ENCODE assay signal across 8 cellular contexts in genomic region chr11:62665630-62666258, GRCh38. TPM values are rescaled to one million over a fixed set of nuclear protein-coding genes. Genes with fewer than 3 reads are reported as not detected.
A peak's percentile ranks its signal among the peaks of the same experiment; 100 is the strongest.
DNase-seq lines count a peak whose midpoint lies in the region; ATAC-seq and TF ChIP-seq lines count a peak whose summit lies in the region.

No MANE protein-coding gene starts in this region.

- H3K27me3 ChIP-seq in CD8-positive, alpha-beta T cell (ENCODE audit: insufficient read depth, low read length): no peaks in the 10 kb centered on the region
- no peaks in the 10 kb centered on the region for H3K27me3 ChIP-seq in duodenal mucosa (ENCODE audit: control insufficient read depth in 1 of 2, insufficient read depth in 2 of 2, low read length in 2 of 2)
- H3K27me3 ChIP-seq in mesendoderm (ENCODE audit: insufficient read depth, low read length, poor library complexity): no peaks in the 10 kb centered on the region

- peaks cover 37% of the 10 kb centered on the region for H3K4me1 ChIP-seq in CD8-positive, alpha-beta T cell (ENCODE audit: insufficient read depth, low read length)
- H3K4me1 ChIP-seq in duodenal mucosa (ENCODE audit: control insufficient read depth in 1 of 2, insufficient read depth in 2 of 2, low read length in 2 of 2) (peaks cover 34 to 38% of the 10 kb centered on the region in 2 donors), mesendoderm (ENCODE audit: control insufficient read depth, low read depth, low read length) (no peaks in the 10 kb centered on the region)

- H2AK5ac ChIP-seq in mesendoderm (ENCODE audit: low read length): peak overlapping the region; percentile 20

- H3K27ac Mint-ChIP-seq in CD8-positive, alpha-beta T cell: peak overlapping the region; percentile 93

- peak; percentile 41 for ATAC-seq in CD8-positive, alpha-beta T cell
- ATAC-seq in GM21576 (IDR thresholded peaks at IDR 0.05; ENCODE audit: unreplicated experiment): peak; percentile 28

- H2BK5ac ChIP-seq in mesendoderm (ENCODE audit: low read length): peak overlapping the region; percentile 48

- peaks cover 33% of the 10 kb centered on the region for H3K79me2 ChIP-seq in mesendoderm (ENCODE audit: control insufficient read depth, insufficient read depth, low read length)

- H3K4me3 Mint-ChIP-seq in CD8-positive, alpha-beta T cell: peak overlapping the region; percentile 96

- POLR2A ChIA-PET in CD8-positive, alpha-beta T cell (lab: Charles Lee): interaction anchor here (0.6 to 5.7 kb wide), 40 partner anchors 8 to 216 kb away, joined by 3 to 116 read pairs (median 8); partner anchors contain the start of genes B3GAT3, BSCL2, EEF1G and EML3

- H3K9me3 Mint-ChIP-seq in CD8-positive, alpha-beta T cell: no peaks in the 10 kb centered on the region

- no peak overlapping the region for H4K5ac ChIP-seq in mesendoderm (ENCODE audit: low read length)

- H3K23ac ChIP-seq in mesendoderm (ENCODE audit: low read length): peak overlapping the region; percentile 54

- no peaks in the 10 kb centered on the region for H3K27me3 Mint-ChIP-seq in CD8-positive, alpha-beta T cell (ENCODE audit: low read depth)

- H3K4me2 ChIP-seq in mesendoderm (ENCODE audit: low read length): peak overlapping the region; percentile 69

- peak overlapping the region; percentile 94 for H3K18ac ChIP-seq in mesendoderm (ENCODE audit: low read length)

- peak overlapping the region; percentile 97 for H3K4me3 ChIP-seq in CD8-positive, alpha-beta T cell (ENCODE audit: low read depth, low read length)
- peak overlapping the region; percentile 97 for H3K4me3 ChIP-seq in LNCaP clone FGC (ENCODE audit: low read depth, low read length)
- H3K4me3 ChIP-seq in duodenal mucosa (ENCODE audit: low read depth in 1 of 2, low read length in 2 of 2): peak overlapping the region; percentile 81 to 95
- H3K4me3 ChIP-seq in mesendoderm (ENCODE audit: low read length): peak overlapping the region; percentile 80

- H3K27ac ChIP-seq in CD8-positive, alpha-beta T cell (ENCODE audit: low read depth, low read length): peak overlapping the region; percentile 81
- peak overlapping the region; percentile 76 for H3K27ac ChIP-seq in duodenal mucosa (ENCODE audit: low read depth, low read length)
- H3K27ac ChIP-seq in mesendoderm (ENCODE audit: low read depth, low read length): peak overlapping the region; percentile 73

- H3K4ac ChIP-seq in mesendoderm (ENCODE audit: low read depth, low read length): peak overlapping the region; percentile 95

- H3K36me3 ChIP-seq in CD8-positive, alpha-beta T cell (ENCODE audit: insufficient read depth, low read length): peaks cover 13% of the 10 kb centered on the region
- H3K36me3 ChIP-seq in duodenal mucosa (ENCODE audit: control insufficient read depth in 1 of 2, insufficient read depth in 2 of 2, low read length in 2 of 2) (peaks cover 4 to 10% of the 10 kb centered on the region in 2 donors), mesendoderm (ENCODE audit: control insufficient read depth, insufficient read depth, low read length) (peaks cover 4% of the 10 kb centered on the region)

- H4K8ac ChIP-seq in mesendoderm (ENCODE audit: low read depth, low read length): peak overlapping the region; percentile 42

- no peaks in the 10 kb centered on the region for H3K9me3 ChIP-seq in CD8-positive, alpha-beta T cell (ENCODE audit: low read length)
- no peaks in the 10 kb centered on the region for H3K9me3 ChIP-seq in duodenal mucosa (ENCODE audit: control insufficient read depth in 1 of 2, low read length in 2 of 2)

- intact Hi-C loops in CD8-positive, alpha-beta T cell (cut with DNase I, micrococcal nuclease): loop anchor here (1.0 to 5.0 kb wide), 14 partner anchors 12 to 215 kb away; partner anchors contain the start of genes GANAB (in 2 of the 2), INTS5 (in 2 of the 2), TUT1 (in 2 of the 2) and EEF1G (in 1 of the 2)

- H3K36me3 Mint-ChIP-seq in CD8-positive, alpha-beta T cell: peaks cover 41% of the 10 kb centered on the region

- no CpG with 5 or more reads among the region's 38 CpGs for WGBS in mesendoderm (ENCODE audit: extremely low coverage, insufficient coverage, low lambda C conversion rate)

- H2BK120ac ChIP-seq in mesendoderm (ENCODE audit: low read depth, low read length): peak overlapping the region; percentile 7

- H3K4me1 Mint-ChIP-seq in CD8-positive, alpha-beta T cell (ENCODE audit: low read depth): peaks cover 50% of the 10 kb centered on the region

- CTCF ChIA-PET in CD8-positive, alpha-beta T cell (lab: Charles Lee): interaction anchor here (0.6 to 3.3 kb wide), 14 partner anchors 8 to 241 kb away, joined by 3 to 24 read pairs (median 4); partner anchors contain the start of genes EML3, INTS5, MTA2 and TUT1

- peaks cover 15% of the 10 kb centered on the region for H3K79me1 ChIP-seq in mesendoderm (ENCODE audit: low read length)

- peak overlapping the region; percentile 80 to 82 for H3K9ac ChIP-seq in duodenal mucosa (ENCODE audit: low read depth in 1 of 2, low read length in 2 of 2)
- H3K9ac ChIP-seq in mesendoderm (ENCODE audit: low read length): peak overlapping the region; percentile 96

- no peak overlapping the region for H2BK15ac ChIP-seq in mesendoderm (replicated peaks; ENCODE audit: low read depth)

- peak overlapping the region; percentile 96 for H3K56ac ChIP-seq in mesendoderm (ENCODE audit: low read length)

- DNase-seq in CD8-positive, alpha-beta T cell: peak; percentile 36 to 82 (median 69)
- DNase-seq in LNCaP clone FGC (ENCODE audit: low read depth): no peak
- DNase-seq in activated CD4-positive, alpha-beta T cell treated with anti-CD3 and anti-CD28 coated beads, Interleukin-2, amount 50 U/mL, for 48 hours: peak; percentile 60 to 67
- peak; percentile 57 for DNase-seq in mesendoderm
- peak; percentile 46 for DNase-seq in stimulated activated CD8-positive, alpha-beta memory T cell treated with anti-CD3 and anti-CD28 coated beads, Interleukin-7, amount 100 ng/mL, for 24 hours (ENCODE audit: low read depth)
- no peak for DNase-seq in NCI-H128 (lab: John Stamatoyannopoulos, UW; ENCODE audit: unreplicated experiment)

- no peak for TF ChIP-seq CTCF in CD8-positive, alpha-beta T cell (IDR thresholded peaks at IDR 0.05)
- no peak for TF ChIP-seq CTCF in LNCaP clone FGC (IDR thresholded peaks at IDR 0.05; ENCODE audit: control insufficient read depth, extremely low read depth, insufficient read depth)

RNA-seq across cellular contexts. Expression of gene CSKMT, which starts 0.6 kb away (rescaled TPM):
- 10 to 100 TPM; 25.4 to 25.7 TPM for total RNA-seq in CD8-positive, alpha-beta T cell
- 27.5 TPM for polyA plus RNA-seq in mesendoderm (2013, experiment 1 of 2)
- 24.4 TPM for polyA plus RNA-seq in mesendoderm (2013, experiment 2 of 2)

RNA-seq across cellular contexts. Expression of gene C11orf98, which starts 0.7 kb away (rescaled TPM):
- total RNA-seq in CD8-positive, alpha-beta T cell: 10 to 100 TPM; 22.5 to 25.7 TPM
- polyA plus RNA-seq in mesendoderm (2013, experiment 1 of 2): 295 TPM
- polyA plus RNA-seq in mesendoderm (2013, experiment 2 of 2): 295 TPM

RNA-seq across cellular contexts. Expression of gene UQCC3, which starts 5.7 kb away (rescaled TPM):
- 1 to 10 TPM; 1.1 to 1.7 TPM for total RNA-seq in CD8-positive, alpha-beta T cell
- 22.0 TPM for polyA plus RNA-seq in mesendoderm (2013, experiment 1 of 2)
- 21.6 TPM for polyA plus RNA-seq in mesendoderm (2013, experiment 2 of 2)

RNA-seq across cellular contexts. Expression of gene LBHD1, which starts 6.3 kb away (rescaled TPM):
- 10 to 100 TPM; 14.5 to 14.6 TPM for total RNA-seq in CD8-positive, alpha-beta T cell
- polyA plus RNA-seq in mesendoderm (2013, experiment 1 of 2): 2.7 TPM
- 2.5 TPM for polyA plus RNA-seq in mesendoderm (2013, experiment 2 of 2)

RNA-seq across cellular contexts. Expression of gene INTS5, which starts 12.6 kb away (rescaled TPM):
- total RNA-seq in CD8-positive, alpha-beta T cell: 10 to 100 TPM; 16.5 to 17.9 TPM
- 11.6 TPM for polyA plus RNA-seq in mesendoderm (2013, experiment 1 of 2)
- polyA plus RNA-seq in mesendoderm (2013, experiment 2 of 2): 11.4 TPM

Comparison
In these comparisons a context has a peak if more than half of its experiments do, and no peak if none do; other contexts are left out.
1. DNase-seq: peak in CD8-positive, alpha-beta T cell (7 of 7), activated CD4-positive, alpha-beta T cell treated with anti-CD3 and anti-CD28 coated beads, Interleukin-2, amount 50 U/mL, for 48 hours (2 of 2), mesendoderm (single experiment) and stimulated activated CD8-positive, alpha-beta memory T cell treated with anti-CD3 and anti-CD28 coated beads, Interleukin-7, amount 100 ng/mL, for 24 hours (single experiment); none in LNCaP clone FGC (single experiment) and NCI-H128 (single experiment).
2. Peak in every context shown above with its lines, with median percentiles within 50 percentile points of each other: H3K27ac ChIP-seq and H3K4me3 ChIP-seq.